ENCODE assay signal across 1 cellular context in the genomic region with DNA sequence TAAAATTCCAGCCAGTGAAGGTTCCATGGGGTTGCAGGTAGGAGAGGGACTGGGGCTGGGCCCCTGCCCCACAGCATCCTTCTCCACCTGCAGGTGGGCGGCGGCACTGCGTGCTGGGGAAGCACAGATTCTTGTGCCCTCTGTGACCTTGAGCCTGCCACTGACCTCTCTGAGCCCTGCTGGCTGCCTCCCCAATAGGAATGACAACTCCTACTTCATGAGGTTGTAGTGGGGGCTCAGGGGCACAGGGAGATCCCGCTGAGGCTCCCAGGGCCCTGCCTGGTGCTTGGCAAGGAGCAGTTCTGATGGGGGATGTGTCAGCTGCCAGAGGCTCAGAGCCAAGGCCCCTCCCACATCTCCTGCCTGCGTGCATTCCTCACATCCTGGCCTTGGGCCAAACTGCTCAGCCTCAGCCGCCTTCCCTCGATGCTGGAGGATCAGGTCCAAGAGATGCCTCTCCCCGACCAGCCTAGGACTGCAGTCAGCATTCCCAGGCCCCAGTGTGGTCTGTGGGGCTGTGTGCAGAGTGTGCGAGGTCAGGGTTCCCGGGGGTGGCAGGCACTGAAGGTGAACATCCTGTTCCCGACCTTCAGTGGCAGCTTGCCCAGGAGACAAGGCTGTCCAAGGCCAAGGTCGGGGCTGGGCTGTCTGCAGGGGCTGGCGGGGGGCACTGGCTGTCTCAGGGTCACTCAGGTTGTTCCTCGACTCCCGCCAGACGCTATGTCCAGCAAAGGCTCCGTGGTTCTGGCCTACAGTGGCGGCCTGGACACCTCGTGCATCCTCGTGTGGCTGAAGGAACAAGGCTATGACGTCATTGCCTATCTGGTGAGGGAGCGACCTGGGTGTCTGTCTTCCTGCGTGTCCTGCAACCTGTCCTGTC.
TF ChIP-seq lines count a peak whose summit lies in the region.

No MANE protein-coding gene starts in this region.

TF ChIP-seq in HepG2, 621 proteins besides CTCF, POLR2A, EP300 and RAD21 (continues in another document):
- no peak for TF ChIP-seq RFXANK (CRISPR knock-in tag; IDR thresholded peaks at IDR 0.05)
- no peak for TF ChIP-seq HDAC6 (IDR thresholded peaks at IDR 0.05; ENCODE audit: low read depth, low read length)
- no peak for TF ChIP-seq ZNF816 (CRISPR knock-in tag; IDR thresholded peaks at IDR 0.05; ENCODE audit: borderline replicate concordance)
- TF ChIP-seq, protein P1, sequence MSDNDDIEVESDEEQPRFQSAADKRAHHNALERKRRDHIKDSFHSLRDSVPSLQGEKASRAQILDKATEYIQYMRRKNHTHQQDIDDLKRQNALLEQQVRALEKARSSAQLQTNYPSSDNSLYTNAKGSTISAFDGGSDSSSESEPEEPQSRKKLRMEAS (IDR thresholded peaks at IDR 0.05), result no peak
- TF ChIP-seq KLF16 (CRISPR knock-in tag; IDR thresholded peaks at IDR 0.05), result no peak
- no peak for TF ChIP-seq SMAD3 (CRISPR knock-in tag; IDR thresholded peaks at IDR 0.05)
- TF ChIP-seq ZBTB42 (CRISPR knock-in tag; IDR thresholded peaks at IDR 0.05), result no peak
- TF ChIP-seq ZBTB3 (CRISPR knock-in tag; IDR thresholded peaks at IDR 0.05; ENCODE audit: borderline replicate concordance, low read depth), result no peak
- no peak for TF ChIP-seq PAWR (CRISPR knock-in tag; IDR thresholded peaks at IDR 0.05; ENCODE audit: borderline replicate concordance)
- no peak for TF ChIP-seq THYN1 (CRISPR knock-in tag; IDR thresholded peaks at IDR 0.05; ENCODE audit: borderline replicate concordance, low read depth)
- no peak for TF ChIP-seq PHF5A (CRISPR knock-in tag; IDR thresholded peaks at IDR 0.05; ENCODE audit: low read depth, unreplicated experiment)
- no peak for TF ChIP-seq ZNF839 (CRISPR knock-in tag; IDR thresholded peaks at IDR 0.05; ENCODE audit: borderline replicate concordance)
- TF ChIP-seq SAP130 (CRISPR knock-in tag; IDR thresholded peaks at IDR 0.05; ENCODE audit: low read depth), result no peak
- no peak for TF ChIP-seq GATAD1 (CRISPR knock-in tag; IDR thresholded peaks at IDR 0.05)
- TF ChIP-seq, protein P2, sequence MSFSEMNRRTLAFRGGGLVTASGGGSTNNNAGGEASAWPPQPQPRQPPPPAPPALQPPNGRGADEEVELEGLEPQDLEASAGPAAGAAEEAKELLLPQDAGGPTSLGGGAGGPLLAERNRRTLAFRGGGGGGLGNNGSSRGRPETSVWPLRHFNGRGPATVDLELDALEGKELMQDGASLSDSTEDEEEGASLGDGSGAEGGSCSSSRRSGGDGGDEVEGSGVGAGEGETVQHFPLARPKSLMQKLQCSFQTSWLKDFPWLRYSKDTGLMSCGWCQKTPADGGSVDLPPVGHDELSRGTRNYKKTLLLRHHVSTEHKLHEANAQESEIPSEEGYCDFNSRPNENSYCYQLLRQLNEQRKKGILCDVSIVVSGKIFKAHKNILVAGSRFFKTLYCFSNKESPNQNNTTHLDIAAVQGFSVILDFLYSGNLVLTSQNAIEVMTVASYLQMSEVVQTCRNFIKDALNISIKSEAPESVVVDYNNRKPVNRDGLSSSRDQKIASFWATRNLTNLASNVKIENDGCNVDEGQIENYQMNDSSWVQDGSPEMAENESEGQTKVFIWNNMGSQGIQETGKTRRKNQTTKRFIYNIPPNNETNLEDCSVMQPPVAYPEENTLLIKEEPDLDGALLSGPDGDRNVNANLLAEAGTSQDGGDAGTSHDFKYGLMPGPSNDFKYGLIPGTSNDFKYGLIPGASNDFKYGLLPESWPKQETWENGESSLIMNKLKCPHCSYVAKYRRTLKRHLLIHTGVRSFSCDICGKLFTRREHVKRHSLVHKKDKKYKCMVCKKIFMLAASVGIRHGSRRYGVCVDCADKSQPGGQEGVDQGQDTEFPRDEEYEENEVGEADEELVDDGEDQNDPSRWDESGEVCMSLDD (CRISPR knock-in tag; IDR thresholded peaks at IDR 0.05; ENCODE audit: borderline replicate concordance), result no peak
- TF ChIP-seq TAF1 (CRISPR knock-in tag; IDR thresholded peaks at IDR 0.05), result no peak
- no peak for TF ChIP-seq FOXJ3 (CRISPR knock-in tag; IDR thresholded peaks at IDR 0.05; ENCODE audit: borderline replicate concordance)
- no peak for TF ChIP-seq ZKSCAN1 (IDR thresholded peaks at IDR 0.05; ENCODE audit: low read length)
- TF ChIP-seq, protein P3, sequence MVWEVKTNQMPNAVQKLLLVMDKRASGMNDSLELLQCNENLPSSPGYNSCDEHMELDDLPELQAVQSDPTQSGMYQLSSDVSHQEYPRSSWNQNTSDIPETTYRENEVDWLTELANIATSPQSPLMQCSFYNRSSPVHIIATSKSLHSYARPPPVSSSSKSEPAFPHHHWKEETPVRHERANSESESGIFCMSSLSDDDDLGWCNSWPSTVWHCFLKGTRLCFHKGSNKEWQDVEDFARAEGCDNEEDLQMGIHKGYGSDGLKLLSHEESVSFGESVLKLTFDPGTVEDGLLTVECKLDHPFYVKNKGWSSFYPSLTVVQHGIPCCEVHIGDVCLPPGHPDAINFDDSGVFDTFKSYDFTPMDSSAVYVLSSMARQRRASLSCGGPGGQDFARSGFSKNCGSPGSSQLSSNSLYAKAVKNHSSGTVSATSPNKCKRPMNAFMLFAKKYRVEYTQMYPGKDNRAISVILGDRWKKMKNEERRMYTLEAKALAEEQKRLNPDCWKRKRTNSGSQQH (CRISPR knock-in tag; IDR thresholded peaks at IDR 0.05; ENCODE audit: low read depth), result 0 out of 2 replicates have a peak, but pooled peaks have one; percentile 39
- TF ChIP-seq ZFP1 (CRISPR knock-in tag; IDR thresholded peaks at IDR 0.05), result no peak
- TF ChIP-seq ZSCAN25 (CRISPR knock-in tag; IDR thresholded peaks at IDR 0.05), result 0 out of 2 replicates have a peak, but pooled peaks have one; percentile 31
- no peak for TF ChIP-seq TBL1XR1 (IDR thresholded peaks at IDR 0.05; ENCODE audit: borderline replicate concordance, low read length, partially characterized antibody)
- no peak for TF ChIP-seq KMT2A (CRISPR knock-in tag; IDR thresholded peaks at IDR 0.05)
- no peak for TF ChIP-seq ATF7-NPFF (CRISPR knock-in tag; IDR thresholded peaks at IDR 0.05; ENCODE audit: low read depth)
- TF ChIP-seq ZNF326 (CRISPR knock-in tag; IDR thresholded peaks at IDR 0.05; ENCODE audit: borderline replicate concordance), result no peak
- TF ChIP-seq, protein P4, sequence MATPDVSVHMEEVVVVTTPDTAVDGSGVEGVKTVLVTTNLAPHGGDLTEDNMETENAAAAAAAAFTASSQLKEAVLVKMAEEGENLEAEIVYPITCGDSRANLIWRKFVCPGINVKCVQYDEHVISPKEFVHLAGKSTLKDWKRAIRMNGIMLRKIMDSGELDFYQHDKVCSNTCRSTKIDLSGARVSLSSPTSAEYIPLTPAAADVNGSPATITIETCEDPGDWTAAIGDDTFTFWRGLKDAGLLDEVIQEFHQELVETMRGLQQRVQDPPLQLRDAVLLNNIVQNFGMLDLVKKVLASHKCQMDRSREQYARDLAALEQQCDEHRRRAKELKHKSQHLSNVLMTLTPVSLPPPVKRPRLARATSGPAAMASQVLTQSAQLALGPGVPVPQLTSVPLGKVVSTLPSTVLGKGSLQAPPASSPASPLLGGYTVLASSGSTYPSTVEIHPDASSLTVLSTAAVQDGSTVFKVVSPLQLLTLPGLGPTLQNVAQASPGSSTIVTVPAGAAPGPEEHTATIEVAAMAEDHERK (CRISPR knock-in tag; IDR thresholded peaks at IDR 0.05; ENCODE audit: low read depth), result no peak
- TF ChIP-seq, protein P5, sequence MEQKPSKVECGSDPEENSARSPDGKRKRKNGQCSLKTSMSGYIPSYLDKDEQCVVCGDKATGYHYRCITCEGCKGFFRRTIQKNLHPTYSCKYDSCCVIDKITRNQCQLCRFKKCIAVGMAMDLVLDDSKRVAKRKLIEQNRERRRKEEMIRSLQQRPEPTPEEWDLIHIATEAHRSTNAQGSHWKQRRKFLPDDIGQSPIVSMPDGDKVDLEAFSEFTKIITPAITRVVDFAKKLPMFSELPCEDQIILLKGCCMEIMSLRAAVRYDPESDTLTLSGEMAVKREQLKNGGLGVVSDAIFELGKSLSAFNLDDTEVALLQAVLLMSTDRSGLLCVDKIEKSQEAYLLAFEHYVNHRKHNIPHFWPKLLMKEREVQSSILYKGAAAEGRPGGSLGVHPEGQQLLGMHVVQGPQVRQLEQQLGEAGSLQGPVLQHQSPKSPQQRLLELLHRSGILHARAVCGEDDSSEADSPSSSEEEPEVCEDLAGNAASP (CRISPR knock-in tag; IDR thresholded peaks at IDR 0.05; ENCODE audit: borderline replicate concordance), result peak; percentile 65; the same call in 1 of the 2 replicates
- TF ChIP-seq FOXK1 (CRISPR knock-in tag; IDR thresholded peaks at IDR 0.05; ENCODE audit: borderline replicate concordance, low read depth), result no peak
- TF ChIP-seq ZFP41 (CRISPR knock-in tag; IDR thresholded peaks at IDR 0.05; ENCODE audit: borderline replicate concordance), result no peak
- no peak for TF ChIP-seq ZNF124 (CRISPR knock-in tag; IDR thresholded peaks at IDR 0.05)
- no peak for TF ChIP-seq XBP1 (CRISPR knock-in tag; IDR thresholded peaks at IDR 0.05)
- no peak for TF ChIP-seq SNRNP70 (IDR thresholded peaks at IDR 0.05; ENCODE audit: low read depth, low read length)
- TF ChIP-seq YY1 (IDR thresholded peaks at IDR 0.05; ENCODE audit: insufficient read depth, insufficient replicate concordance, low read depth, low read length), result no peak
- no peak for TF ChIP-seq NFE2 (CRISPR knock-in tag; IDR thresholded peaks at IDR 0.05)
- no peak for TF ChIP-seq NCOA2 (CRISPR knock-in tag; IDR thresholded peaks at IDR 0.05)
- TF ChIP-seq HOXD1 (CRISPR knock-in tag; IDR thresholded peaks at IDR 0.05), result no peak
- no peak for TF ChIP-seq U2AF1 (optimal IDR thresholded peaks at IDR 0.05; ENCODE audit: low read depth, low read length)
- no peak for TF ChIP-seq NFATC3 (CRISPR knock-in tag; IDR thresholded peaks at IDR 0.05)
- no peak for TF ChIP-seq NR2C2 (CRISPR knock-in tag; IDR thresholded peaks at IDR 0.05; ENCODE audit: borderline replicate concordance)
- no peak for TF ChIP-seq ZNF460 (CRISPR knock-in tag; IDR thresholded peaks at IDR 0.05; ENCODE audit: borderline replicate concordance)
- TF ChIP-seq ZNF350 (CRISPR knock-in tag; IDR thresholded peaks at IDR 0.05; ENCODE audit: borderline replicate concordance, low read depth), result no peak
- TF ChIP-seq SRY (CRISPR knock-in tag; IDR thresholded peaks at IDR 0.05), result no peak
- TF ChIP-seq, protein P6, sequence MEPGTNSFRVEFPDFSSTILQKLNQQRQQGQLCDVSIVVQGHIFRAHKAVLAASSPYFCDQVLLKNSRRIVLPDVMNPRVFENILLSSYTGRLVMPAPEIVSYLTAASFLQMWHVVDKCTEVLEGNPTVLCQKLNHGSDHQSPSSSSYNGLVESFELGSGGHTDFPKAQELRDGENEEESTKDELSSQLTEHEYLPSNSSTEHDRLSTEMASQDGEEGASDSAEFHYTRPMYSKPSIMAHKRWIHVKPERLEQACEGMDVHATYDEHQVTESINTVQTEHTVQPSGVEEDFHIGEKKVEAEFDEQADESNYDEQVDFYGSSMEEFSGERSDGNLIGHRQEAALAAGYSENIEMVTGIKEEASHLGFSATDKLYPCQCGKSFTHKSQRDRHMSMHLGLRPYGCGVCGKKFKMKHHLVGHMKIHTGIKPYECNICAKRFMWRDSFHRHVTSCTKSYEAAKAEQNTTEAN (CRISPR knock-in tag; conservative IDR thresholded peaks at IDR 0.05), result no peak
- TF ChIP-seq KDM3A (CRISPR knock-in tag; IDR thresholded peaks at IDR 0.05; ENCODE audit: low read depth), result no peak
- TF ChIP-seq, protein P7, sequence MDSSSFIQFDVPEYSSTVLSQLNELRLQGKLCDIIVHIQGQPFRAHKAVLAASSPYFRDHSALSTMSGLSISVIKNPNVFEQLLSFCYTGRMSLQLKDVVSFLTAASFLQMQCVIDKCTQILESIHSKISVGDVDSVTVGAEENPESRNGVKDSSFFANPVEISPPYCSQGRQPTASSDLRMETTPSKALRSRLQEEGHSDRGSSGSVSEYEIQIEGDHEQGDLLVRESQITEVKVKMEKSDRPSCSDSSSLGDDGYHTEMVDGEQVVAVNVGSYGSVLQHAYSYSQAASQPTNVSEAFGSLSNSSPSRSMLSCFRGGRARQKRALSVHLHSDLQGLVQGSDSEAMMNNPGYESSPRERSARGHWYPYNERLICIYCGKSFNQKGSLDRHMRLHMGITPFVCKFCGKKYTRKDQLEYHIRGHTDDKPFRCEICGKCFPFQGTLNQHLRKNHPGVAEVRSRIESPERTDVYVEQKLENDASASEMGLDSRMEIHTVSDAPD (CRISPR knock-in tag; IDR thresholded peaks at IDR 0.05), result peak; percentile 69; the same call in 1 of the 2 replicates
- TF ChIP-seq ZNF17 (CRISPR knock-in tag; IDR thresholded peaks at IDR 0.05), result no peak
- TF ChIP-seq SP140L (CRISPR knock-in tag; IDR thresholded peaks at IDR 0.05; ENCODE audit: borderline replicate concordance), result no peak
- no peak for TF ChIP-seq ZNF510 (CRISPR knock-in tag; IDR thresholded peaks at IDR 0.05; ENCODE audit: low read depth)
- no peak for TF ChIP-seq ZNF432 (CRISPR knock-in tag; IDR thresholded peaks at IDR 0.05; ENCODE audit: borderline replicate concordance)
- no peak for TF ChIP-seq HOXA9 (CRISPR knock-in tag; IDR thresholded peaks at IDR 0.05; ENCODE audit: borderline replicate concordance)
- no peak for TF ChIP-seq KAT7 (CRISPR knock-in tag; IDR thresholded peaks at IDR 0.05; ENCODE audit: borderline replicate concordance)
- TF ChIP-seq ZNF749 (CRISPR knock-in tag; IDR thresholded peaks at IDR 0.05; ENCODE audit: borderline replicate concordance), result no peak
- TF ChIP-seq CAMTA2 (CRISPR knock-in tag; IDR thresholded peaks at IDR 0.05; ENCODE audit: borderline replicate concordance), result no peak
- TF ChIP-seq NFYB (CRISPR knock-in tag; IDR thresholded peaks at IDR 0.05), result no peak
- TF ChIP-seq MAF1 (CRISPR knock-in tag; IDR thresholded peaks at IDR 0.05; ENCODE audit: borderline replicate concordance), result no peak
- TF ChIP-seq, protein P8, sequence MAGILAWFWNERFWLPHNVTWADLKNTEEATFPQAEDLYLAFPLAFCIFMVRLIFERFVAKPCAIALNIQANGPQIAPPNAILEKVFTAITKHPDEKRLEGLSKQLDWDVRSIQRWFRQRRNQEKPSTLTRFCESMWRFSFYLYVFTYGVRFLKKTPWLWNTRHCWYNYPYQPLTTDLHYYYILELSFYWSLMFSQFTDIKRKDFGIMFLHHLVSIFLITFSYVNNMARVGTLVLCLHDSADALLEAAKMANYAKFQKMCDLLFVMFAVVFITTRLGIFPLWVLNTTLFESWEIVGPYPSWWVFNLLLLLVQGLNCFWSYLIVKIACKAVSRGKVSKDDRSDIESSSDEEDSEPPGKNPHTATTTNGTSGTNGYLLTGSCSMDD (CRISPR knock-in tag; IDR thresholded peaks at IDR 0.05), result no peak
- 0 out of 2 replicates have a peak, but pooled peaks have one; percentile 36 for TF ChIP-seq ZBTB7A (CRISPR knock-in tag; IDR thresholded peaks at IDR 0.05)
- no peak for TF ChIP-seq ZNF570 (CRISPR knock-in tag; IDR thresholded peaks at IDR 0.05; ENCODE audit: borderline replicate concordance)
- TF ChIP-seq ZNF724P (CRISPR knock-in tag; IDR thresholded peaks at IDR 0.05; ENCODE audit: borderline replicate concordance), result no peak
- no peak for TF ChIP-seq KDM6A (CRISPR knock-in tag; IDR thresholded peaks at IDR 0.05; ENCODE audit: low read depth)
